In the genomic region with DNA sequence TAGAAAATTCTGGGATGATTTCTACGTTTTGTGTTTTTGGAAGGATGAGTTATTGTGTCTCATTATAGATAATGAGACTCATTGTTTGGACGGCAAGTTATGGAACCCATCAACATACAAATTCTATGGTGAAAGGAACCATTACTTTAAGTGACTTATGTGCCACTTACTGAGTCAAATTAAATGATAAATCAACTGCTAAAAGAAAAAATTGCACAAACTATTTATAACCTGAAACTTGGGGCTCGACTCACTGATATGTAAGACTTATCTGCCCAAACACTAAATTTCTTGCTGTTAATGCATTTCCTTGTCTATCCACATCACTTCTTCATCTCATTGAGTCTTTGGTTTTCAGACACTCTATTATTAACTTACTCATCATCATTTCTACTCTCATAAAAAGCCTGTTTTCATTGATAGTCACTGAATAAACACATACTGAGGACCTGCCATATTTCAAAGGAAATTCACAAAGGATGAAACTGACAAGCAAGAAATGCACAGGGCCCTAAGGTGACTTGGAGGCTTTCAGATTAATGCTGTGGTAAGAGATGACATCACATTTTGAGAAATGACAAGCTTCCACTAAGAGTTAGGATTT, we compare ENCODE assay signal across 17 cellular contexts.
DNase-seq lines count a peak whose midpoint lies in the region; ATAC-seq, FAIRE-seq and TF ChIP-seq lines count a peak whose summit lies in the region.
"Had no signal": no experiment of that assay in that cellular context is flagged by ENCODE, and none has a peak within 500 bp of the region (broad histone marks: within the 10 kb centered on the region; RNA-seq: fewer than 3 reads in every experiment).

No MANE protein-coding gene starts in this region.

- H3K27me3 ChIP-seq in SK-N-SH (ENCODE audit: insufficient read depth) = no peaks in the 10 kb centered on the region
- no peaks in the 10 kb centered on the region for H3K27me3 ChIP-seq in gastroesophageal sphincter
- no peaks in the 10 kb centered on the region for H3K27me3 ChIP-seq in sigmoid colon
- H3K27me3 ChIP-seq: BLaER1 treated with 17β-estradiol and CSF1 and Interleukin-3, amounts not matched to agents 10 nM and 100 nM had no signal

- no peaks in the 10 kb centered on the region for H3K9me2 ChIP-seq in SK-N-SH

- WGBS in SK-N-SH (ENCODE audit: low lambda C conversion rate) = 33% methylated on average over 3 of the region's 3 CpGs
- WGBS in gastroesophageal sphincter (ENCODE audit: low coverage in 1 of 2), 2 donors = 24 to 44% methylated on average over 2 to 3 of the region's 3 CpGs
- WGBS in sigmoid colon, 2 donors = 82 to 83% methylated on average over 3 of the region's 3 CpGs

- no peak overlapping the region for H2AFZ ChIP-seq in SK-N-SH (ENCODE audit: low read depth)

- H3K4me3 Mint-ChIP-seq in activated naive CD4-positive, alpha-beta T cell treated with anti-CD3 and anti-CD28 coated beads, Interleukin-2, amount 10 ng/mL, durations not matched to agents 7 days and 5 days = no peak overlapping the region
- H3K4me3 Mint-ChIP-seq: B cell; CD8-positive, alpha-beta T cell; H9 had no signal

- no peaks in the 10 kb centered on the region for H3K4me1 ChIP-seq in SK-N-SH (ENCODE audit: control insufficient read depth in 1 of 2, insufficient read depth in 2 of 2, low read depth in 1 of 2, low read length in 1 of 2)
- peaks cover 0 to 35% (median 0%) of the 10 kb centered on the region in 3 donors for H3K4me1 ChIP-seq in gastroesophageal sphincter
- H3K4me1 ChIP-seq in sigmoid colon = peaks cover 0 to 40% (median 17%) of the 10 kb centered on the region in 4 donors
- H3K4me1 ChIP-seq: BLaER1 treated with 17β-estradiol and CSF1 and Interleukin-3, amounts not matched to agents 10 nM and 100 nM; Caco-2 had no signal

- H3K27ac ChIP-seq in SK-N-SH (ENCODE audit: low read depth in 2 of 2, low read length in 1 of 2) (no peak overlapping the region), gastroesophageal sphincter (peak overlapping the region; percentile 9 to 62 (median 38)), sigmoid colon (peak overlapping the region; percentile 55 to 69 (median 57))
- H3K27ac ChIP-seq: BLaER1 treated with 17β-estradiol and CSF1 and Interleukin-3, amounts not matched to agents 10 nM and 100 nM had no signal

- CTCF ChIA-PET in SK-N-SH (lab: Yijun Ruan, JAX) = no interaction called here
- CTCF ChIA-PET in activated naive CD4-positive, alpha-beta T cell treated with anti-CD3 and anti-CD28 coated beads, Interleukin-2, amount 10 ng/mL, durations not matched to agents 7 days and 5 days (lab: Charles Lee) = no interaction called here

- no peaks in the 10 kb centered on the region for H3K27me3 Mint-ChIP-seq in activated naive CD4-positive, alpha-beta T cell treated with anti-CD3 and anti-CD28 coated beads, Interleukin-2, amount 10 ng/mL, durations not matched to agents 7 days and 5 days
- H3K27me3 Mint-ChIP-seq: B cell had no signal

- no peak overlapping the region for H3K4me2 ChIP-seq in SK-N-SH
- H3K4me2 ChIP-seq: BLaER1 treated with 17β-estradiol and CSF1 and Interleukin-3, amounts not matched to agents 10 nM and 100 nM had no signal

- H3F3A ChIP-seq in SK-N-SH (replicated peaks; ENCODE audit: insufficient read depth) = no peaks in the 10 kb centered on the region

- no peak for TF ChIP-seq POLR2A in gastroesophageal sphincter (IDR thresholded peaks at IDR 0.05)
- TF ChIP-seq POLR2A in sigmoid colon (IDR thresholded peaks at IDR 0.05) = no peak

- no peaks in the 10 kb centered on the region for H3K9me3 ChIP-seq in SK-N-SH
- H3K9me3 ChIP-seq in gastroesophageal sphincter = no peaks in the 10 kb centered on the region
- H3K9me3 ChIP-seq in sigmoid colon = no peaks in the 10 kb centered on the region
- H3K9me3 ChIP-seq: BLaER1 treated with 17β-estradiol and CSF1 and Interleukin-3, amounts not matched to agents 10 nM and 100 nM; Caco-2 had no signal

- peaks cover 2% of the 10 kb centered on the region for H3K9me3 Mint-ChIP-seq in activated naive CD4-positive, alpha-beta T cell treated with anti-CD3 and anti-CD28 coated beads, Interleukin-2, amount 10 ng/mL, durations not matched to agents 7 days and 5 days

- no peak for ATAC-seq in gastroesophageal sphincter
- no peak for ATAC-seq in HG02678 (IDR thresholded peaks at IDR 0.05; ENCODE audit: unreplicated experiment)
- ATAC-seq: CD8-positive, alpha-beta T cell had no signal

- TF ChIP-seq CTCF in D721Med (IDR thresholded peaks at IDR 0.05; ENCODE audit: insufficient read depth, missing control alignments) (no peak), SK-N-SH (IDR thresholded peaks at IDR 0.05) (no peak), gastroesophageal sphincter (IDR thresholded peaks at IDR 0.05) (no peak), sigmoid colon (IDR thresholded peaks at IDR 0.05) (no peak)

- no peak overlapping the region for H3K4me3 ChIP-seq in SK-N-SH (ENCODE audit: low read depth in 2 of 2, low read length in 1 of 2)
- no peak overlapping the region for H3K4me3 ChIP-seq in gastroesophageal sphincter
- no peak overlapping the region for H3K4me3 ChIP-seq in sigmoid colon
- H3K4me3 ChIP-seq: BLaER1 treated with 17β-estradiol and CSF1 and Interleukin-3, amounts not matched to agents 10 nM and 100 nM had no signal

- no peaks in the 10 kb centered on the region for H4K20me1 ChIP-seq in SK-N-SH (ENCODE audit: insufficient read depth)
- H4K20me1 ChIP-seq: BLaER1 treated with 17β-estradiol and CSF1 and Interleukin-3, amounts not matched to agents 10 nM and 100 nM had no signal

- no peak overlapping the region for H3K9ac ChIP-seq in SK-N-SH
- H3K9ac ChIP-seq: BLaER1 treated with 17β-estradiol and CSF1 and Interleukin-3, amounts not matched to agents 10 nM and 100 nM had no signal

- H3K79me2 ChIP-seq in SK-N-SH (ENCODE audit: insufficient read depth) = no peaks in the 10 kb centered on the region

- H3K36me3 ChIP-seq in SK-N-SH (replicated peaks in 1 of 2; ENCODE audit: control insufficient read depth in 1 of 2, insufficient read depth in 2 of 2, low read length in 1 of 2) = no peaks in the 10 kb centered on the region
- no peaks in the 10 kb centered on the region for H3K36me3 ChIP-seq in gastroesophageal sphincter
- H3K36me3 ChIP-seq in sigmoid colon = no peaks in the 10 kb centered on the region
- H3K36me3 ChIP-seq: BLaER1 treated with 17β-estradiol and CSF1 and Interleukin-3, amounts not matched to agents 10 nM and 100 nM had no signal

- intact Hi-C loops in sigmoid colon (cut with DNase I) = loop anchor here (5.0 kb wide), 2 partner anchors 112 to 122 kb away; no protein-coding TSS in a partner anchor

- no peak overlapping the region for H3K27ac Mint-ChIP-seq in activated naive CD4-positive, alpha-beta T cell treated with anti-CD3 and anti-CD28 coated beads, Interleukin-2, amount 10 ng/mL, durations not matched to agents 7 days and 5 days
- H3K27ac Mint-ChIP-seq: B cell; CD8-positive, alpha-beta T cell; H9 had no signal

- no peak for TF ChIP-seq EP300 in SK-N-SH (IDR thresholded peaks at IDR 0.05; ENCODE audit: borderline replicate concordance in 1 of 2, low read depth in 1 of 2, low read length in 1 of 2)
- TF ChIP-seq EP300 in gastroesophageal sphincter (IDR thresholded peaks at IDR 0.05) = no peak
- TF ChIP-seq EP300 in sigmoid colon (IDR thresholded peaks at IDR 0.05) = no peak

- FAIRE-seq in D721Med (lab: Jason Lieb, UNC) = peak; percentile 11
- FAIRE-seq: GM19239, H1 had no signal

- DNase-seq in D721Med (ENCODE audit: insufficient read length, low spot score) = no peak
- DNase-seq in SK-N-SH = no peak
- DNase-seq in sigmoid colon = no peak
- DNase-seq in OCI-M2 (lab: John Stamatoyannopoulos, UW; ENCODE audit: unreplicated experiment) = no peak
- DNase-seq in activated naive CD4-positive, alpha-beta T cell treated with anti-CD3 and anti-CD28 coated beads, Interleukin-2, amount 10 ng/mL, durations not matched to agents 7 days and 5 days = no peak
- DNase-seq: Caco-2; CD8-positive, alpha-beta T cell; DMS153; DMS79; GDM1; H9 had no signal

- POLR2A ChIA-PET in SK-N-SH (lab: Yijun Ruan, JAX) = no interaction called here

- no peaks in the 10 kb centered on the region for H3K36me3 Mint-ChIP-seq in activated naive CD4-positive, alpha-beta T cell treated with anti-CD3 and anti-CD28 coated beads, Interleukin-2, amount 10 ng/mL, durations not matched to agents 7 days and 5 days
- H3K36me3 Mint-ChIP-seq: CD8-positive, alpha-beta T cell had no signal

- no peaks in the 10 kb centered on the region for H3K4me1 Mint-ChIP-seq in activated naive CD4-positive, alpha-beta T cell treated with anti-CD3 and anti-CD28 coated beads, Interleukin-2, amount 10 ng/mL, durations not matched to agents 7 days and 5 days
- H3K4me1 Mint-ChIP-seq: B cell, H9 had no signal

- no peak for TF ChIP-seq RAD21 in SK-N-SH (IDR thresholded peaks at IDR 0.05; ENCODE audit: low read length)

TF ChIP-seq in SK-N-SH, 30 proteins besides CTCF, POLR2A, EP300 and RAD21:
- TF ChIP-seq MXI1 (IDR thresholded peaks at IDR 0.05; ENCODE audit: low read depth, low read length) (no peak), TCF12 (IDR thresholded peaks at IDR 0.05) (peak; percentile 38; the same call in 1 of the 2 replicates)
- TF ChIP-seq, protein P1, sequence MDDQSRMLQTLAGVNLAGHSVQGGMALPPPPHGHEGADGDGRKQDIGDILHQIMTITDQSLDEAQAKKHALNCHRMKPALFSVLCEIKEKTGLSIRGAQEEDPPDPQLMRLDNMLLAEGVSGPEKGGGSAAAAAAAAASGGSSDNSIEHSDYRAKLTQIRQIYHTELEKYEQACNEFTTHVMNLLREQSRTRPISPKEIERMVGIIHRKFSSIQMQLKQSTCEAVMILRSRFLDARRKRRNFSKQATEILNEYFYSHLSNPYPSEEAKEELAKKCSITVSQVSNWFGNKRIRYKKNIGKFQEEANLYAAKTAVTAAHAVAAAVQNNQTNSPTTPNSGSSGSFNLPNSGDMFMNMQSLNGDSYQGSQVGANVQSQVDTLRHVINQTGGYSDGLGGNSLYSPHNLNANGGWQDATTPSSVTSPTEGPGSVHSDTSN (IDR thresholded peaks at IDR 0.05) = peak; percentile 16; the same call in 1 of the 2 replicates

Comparison
In these comparisons a context has a peak if more than half of its experiments do, and no peak if none do; other contexts are left out.
1. H3K27ac ChIP-seq: peak in gastroesophageal sphincter (4 of 4) and sigmoid colon (4 of 4); none in SK-N-SH (0 of 2).